Comparison of ENCODE assay signal across 1 cellular context in the genomic region with DNA sequence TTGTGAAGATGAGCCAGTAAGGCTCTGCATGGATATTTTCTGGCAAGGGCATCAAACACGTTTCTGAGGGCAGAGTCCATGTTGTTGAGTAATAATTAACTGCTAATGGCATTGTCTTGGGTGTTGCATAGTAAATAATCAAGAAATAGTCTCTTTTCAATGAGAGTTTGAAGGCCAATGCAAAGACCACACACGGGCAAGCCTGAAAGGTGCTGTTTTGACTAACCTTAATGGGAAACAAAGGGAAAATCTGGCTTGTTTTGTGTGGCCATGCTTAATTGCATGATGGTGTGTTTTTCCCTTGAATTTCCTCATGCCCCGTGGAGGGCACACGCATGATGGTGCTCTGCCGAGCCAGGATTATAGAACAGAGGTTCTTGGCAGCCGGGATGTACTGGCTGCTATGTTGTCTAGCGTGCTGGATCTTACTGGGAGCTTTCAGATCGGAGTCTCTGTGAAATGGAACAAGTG.
TF ChIP-seq lines count a peak whose summit lies in the region.

No MANE protein-coding gene starts in this region.

TF ChIP-seq in GM23338, 12 proteins besides CTCF, POLR2A, EP300 and RAD21 (continued from another document):
- TF ChIP-seq, protein P1, sequence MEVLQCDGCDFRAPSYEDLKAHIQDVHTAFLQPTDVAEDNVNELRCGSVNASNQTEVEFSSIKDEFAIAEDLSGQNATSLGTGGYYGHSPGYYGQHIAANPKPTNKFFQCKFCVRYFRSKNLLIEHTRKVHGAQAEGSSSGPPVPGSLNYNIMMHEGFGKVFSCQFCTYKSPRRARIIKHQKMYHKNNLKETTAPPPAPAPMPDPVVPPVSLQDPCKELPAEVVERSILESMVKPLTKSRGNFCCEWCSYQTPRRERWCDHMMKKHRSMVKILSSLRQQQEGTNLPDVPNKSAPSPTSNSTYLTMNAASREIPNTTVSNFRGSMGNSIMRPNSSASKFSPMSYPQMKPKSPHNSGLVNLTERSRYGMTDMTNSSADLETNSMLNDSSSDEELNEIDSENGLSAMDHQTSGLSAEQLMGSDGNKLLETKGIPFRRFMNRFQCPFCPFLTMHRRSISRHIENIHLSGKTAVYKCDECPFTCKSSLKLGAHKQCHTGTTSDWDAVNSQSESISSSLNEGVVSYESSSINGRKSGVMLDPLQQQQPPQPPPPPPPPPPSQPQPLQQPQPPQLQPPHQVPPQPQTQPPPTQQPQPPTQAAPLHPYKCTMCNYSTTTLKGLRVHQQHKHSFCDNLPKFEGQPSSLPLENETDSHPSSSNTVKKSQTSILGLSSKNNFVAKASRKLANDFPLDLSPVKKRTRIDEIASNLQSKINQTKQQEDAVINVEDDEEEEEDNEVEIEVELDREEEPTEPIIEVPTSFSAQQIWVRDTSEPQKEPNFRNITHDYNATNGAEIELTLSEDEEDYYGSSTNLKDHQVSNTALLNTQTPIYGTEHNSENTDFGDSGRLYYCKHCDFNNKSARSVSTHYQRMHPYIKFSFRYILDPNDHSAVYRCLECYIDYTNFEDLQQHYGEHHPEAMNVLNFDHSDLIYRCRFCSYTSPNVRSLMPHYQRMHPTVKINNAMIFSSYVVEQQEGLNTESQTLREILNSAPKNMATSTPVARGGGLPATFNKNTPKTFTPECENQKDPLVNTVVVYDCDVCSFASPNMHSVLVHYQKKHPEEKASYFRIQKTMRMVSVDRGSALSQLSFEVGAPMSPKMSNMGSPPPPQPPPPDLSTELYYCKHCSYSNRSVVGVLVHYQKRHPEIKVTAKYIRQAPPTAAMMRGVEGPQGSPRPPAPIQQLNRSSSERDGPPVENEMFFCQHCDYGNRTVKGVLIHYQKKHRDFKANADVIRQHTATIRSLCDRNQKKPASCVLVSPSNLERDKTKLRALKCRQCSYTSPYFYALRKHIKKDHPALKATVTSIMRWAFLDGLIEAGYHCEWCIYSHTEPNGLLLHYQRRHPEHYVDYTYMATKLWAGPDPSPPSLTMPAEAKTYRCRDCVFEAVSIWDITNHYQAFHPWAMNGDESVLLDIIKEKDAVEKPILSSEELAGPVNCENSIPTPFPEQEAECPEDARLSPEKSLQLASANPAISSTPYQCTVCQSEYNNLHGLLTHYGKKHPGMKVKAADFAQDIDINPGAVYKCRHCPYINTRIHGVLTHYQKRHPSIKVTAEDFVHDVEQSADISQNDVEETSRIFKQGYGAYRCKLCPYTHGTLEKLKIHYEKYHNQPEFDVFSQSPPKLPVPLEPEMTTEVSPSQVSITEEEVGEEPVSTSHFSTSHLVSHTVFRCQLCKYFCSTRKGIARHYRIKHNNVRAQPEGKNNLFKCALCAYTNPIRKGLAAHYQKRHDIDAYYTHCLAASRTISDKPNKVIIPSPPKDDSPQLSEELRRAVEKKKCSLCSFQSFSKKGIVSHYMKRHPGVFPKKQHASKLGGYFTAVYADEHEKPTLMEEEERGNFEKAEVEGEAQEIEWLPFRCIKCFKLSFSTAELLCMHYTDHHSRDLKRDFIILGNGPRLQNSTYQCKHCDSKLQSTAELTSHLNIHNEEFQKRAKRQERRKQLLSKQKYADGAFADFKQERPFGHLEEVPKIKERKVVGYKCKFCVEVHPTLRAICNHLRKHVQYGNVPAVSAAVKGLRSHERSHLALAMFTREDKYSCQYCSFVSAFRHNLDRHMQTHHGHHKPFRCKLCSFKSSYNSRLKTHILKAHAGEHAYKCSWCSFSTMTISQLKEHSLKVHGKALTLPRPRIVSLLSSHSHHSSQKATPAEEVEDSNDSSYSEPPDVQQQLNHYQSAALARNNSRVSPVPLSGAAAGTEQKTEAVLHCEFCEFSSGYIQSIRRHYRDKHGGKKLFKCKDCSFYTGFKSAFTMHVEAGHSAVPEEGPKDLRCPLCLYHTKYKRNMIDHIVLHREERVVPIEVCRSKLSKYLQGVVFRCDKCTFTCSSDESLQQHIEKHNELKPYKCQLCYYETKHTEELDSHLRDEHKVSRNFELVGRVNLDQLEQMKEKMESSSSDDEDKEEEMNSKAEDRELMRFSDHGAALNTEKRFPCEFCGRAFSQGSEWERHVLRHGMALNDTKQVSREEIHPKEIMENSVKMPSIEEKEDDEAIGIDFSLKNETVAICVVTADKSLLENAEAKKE (CRISPR knock-in tag; IDR thresholded peaks at IDR 0.05), result no peak
- TF ChIP-seq STAT1 (IDR thresholded peaks at IDR 0.05; ENCODE audit: unreplicated experiment), result no peak
- TF ChIP-seq, protein P2, sequence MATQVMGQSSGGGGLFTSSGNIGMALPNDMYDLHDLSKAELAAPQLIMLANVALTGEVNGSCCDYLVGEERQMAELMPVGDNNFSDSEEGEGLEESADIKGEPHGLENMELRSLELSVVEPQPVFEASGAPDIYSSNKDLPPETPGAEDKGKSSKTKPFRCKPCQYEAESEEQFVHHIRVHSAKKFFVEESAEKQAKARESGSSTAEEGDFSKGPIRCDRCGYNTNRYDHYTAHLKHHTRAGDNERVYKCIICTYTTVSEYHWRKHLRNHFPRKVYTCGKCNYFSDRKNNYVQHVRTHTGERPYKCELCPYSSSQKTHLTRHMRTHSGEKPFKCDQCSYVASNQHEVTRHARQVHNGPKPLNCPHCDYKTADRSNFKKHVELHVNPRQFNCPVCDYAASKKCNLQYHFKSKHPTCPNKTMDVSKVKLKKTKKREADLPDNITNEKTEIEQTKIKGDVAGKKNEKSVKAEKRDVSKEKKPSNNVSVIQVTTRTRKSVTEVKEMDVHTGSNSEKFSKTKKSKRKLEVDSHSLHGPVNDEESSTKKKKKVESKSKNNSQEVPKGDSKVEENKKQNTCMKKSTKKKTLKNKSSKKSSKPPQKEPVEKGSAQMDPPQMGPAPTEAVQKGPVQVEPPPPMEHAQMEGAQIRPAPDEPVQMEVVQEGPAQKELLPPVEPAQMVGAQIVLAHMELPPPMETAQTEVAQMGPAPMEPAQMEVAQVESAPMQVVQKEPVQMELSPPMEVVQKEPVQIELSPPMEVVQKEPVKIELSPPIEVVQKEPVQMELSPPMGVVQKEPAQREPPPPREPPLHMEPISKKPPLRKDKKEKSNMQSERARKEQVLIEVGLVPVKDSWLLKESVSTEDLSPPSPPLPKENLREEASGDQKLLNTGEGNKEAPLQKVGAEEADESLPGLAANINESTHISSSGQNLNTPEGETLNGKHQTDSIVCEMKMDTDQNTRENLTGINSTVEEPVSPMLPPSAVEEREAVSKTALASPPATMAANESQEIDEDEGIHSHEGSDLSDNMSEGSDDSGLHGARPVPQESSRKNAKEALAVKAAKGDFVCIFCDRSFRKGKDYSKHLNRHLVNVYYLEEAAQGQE (IDR thresholded peaks at IDR 0.05; ENCODE audit: unreplicated experiment), result no peak
- no peak for TF ChIP-seq JUNB (IDR thresholded peaks at IDR 0.05; ENCODE audit: unreplicated experiment)
- TF ChIP-seq, protein P3, sequence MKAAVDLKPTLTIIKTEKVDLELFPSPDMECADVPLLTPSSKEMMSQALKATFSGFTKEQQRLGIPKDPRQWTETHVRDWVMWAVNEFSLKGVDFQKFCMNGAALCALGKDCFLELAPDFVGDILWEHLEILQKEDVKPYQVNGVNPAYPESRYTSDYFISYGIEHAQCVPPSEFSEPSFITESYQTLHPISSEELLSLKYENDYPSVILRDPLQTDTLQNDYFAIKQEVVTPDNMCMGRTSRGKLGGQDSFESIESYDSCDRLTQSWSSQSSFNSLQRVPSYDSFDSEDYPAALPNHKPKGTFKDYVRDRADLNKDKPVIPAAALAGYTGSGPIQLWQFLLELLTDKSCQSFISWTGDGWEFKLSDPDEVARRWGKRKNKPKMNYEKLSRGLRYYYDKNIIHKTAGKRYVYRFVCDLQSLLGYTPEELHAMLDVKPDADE (IDR thresholded peaks at IDR 0.05), result no peak
- no peak for TF ChIP-seq NANOG (IDR thresholded peaks at IDR 0.05; ENCODE audit: borderline replicate concordance)
- TF ChIP-seq ZNF114 (CRISPR knock-in tag; IDR thresholded peaks at IDR 0.05), result no peak
- TF ChIP-seq CREB1 (CRISPR knock-in tag; IDR thresholded peaks at IDR 0.05; ENCODE audit: low read depth), result no peak
- no peak for TF ChIP-seq POLR2AphosphoS5 (IDR thresholded peaks at IDR 0.05; ENCODE audit: low read depth)
- no peak for TF ChIP-seq EZH2phosphoT487 (IDR thresholded peaks at IDR 0.05; ENCODE audit: unreplicated experiment)
